ENCODE assay signal across 19 cellular contexts in genomic region chr2:150631236-150631603, GRCh38.
"Had no signal": no experiment of that assay in that cellular context is flagged by ENCODE, and none has a peak within 500 bp of the region (broad histone marks: within the 10 kb centered on the region; RNA-seq: fewer than 3 reads in every experiment).

No MANE protein-coding gene starts in this region.

- ATAC-seq: activated CD4-positive, alpha-beta T cell treated with anti-CD3 and anti-CD28 coated beads for 36 hours; activated CD8-positive, alpha-beta memory T cell treated with anti-CD3 and anti-CD28 coated beads, Interleukin-2, amount 10 ng/mL, durations not matched to agents 7 days and 5 days; activated CD8-positive, alpha-beta T cell treated with anti-CD3 and anti-CD28 coated beads, Interleukin-2, amount 10 ng/mL, durations not matched to agents 7 days and 5 days; activated naive CD8-positive, alpha-beta T cell treated with anti-CD3 and anti-CD28 coated beads, Interleukin-2, amount 50 U/mL, for 24 hours; left cardiac atrium; natural killer cell had no signal

- H3K36me3 ChIP-seq: esophagus squamous epithelium, thoracic aorta had no signal

- H3K27ac Mint-ChIP-seq: activated CD4-positive, alpha-beta T cell treated with anti-CD3 and anti-CD28 coated beads for 36 hours; activated CD8-positive, alpha-beta memory T cell treated with anti-CD3 and anti-CD28 coated beads, Interleukin-2, amount 10 ng/mL, durations not matched to agents 7 days and 5 days; activated CD8-positive, alpha-beta T cell treated with anti-CD3 and anti-CD28 coated beads, Interleukin-2, amount 10 ng/mL, durations not matched to agents 7 days and 5 days; activated naive CD4-positive, alpha-beta T cell treated with anti-CD3 and anti-CD28 coated beads, Interleukin-2, amount 50 U/mL, for 24 hours; activated naive CD8-positive, alpha-beta T cell treated with anti-CD3 and anti-CD28 coated beads, Interleukin-2, amount 50 U/mL, for 24 hours; activated T-helper 2 cell treated with anti-CD3 and anti-CD28 coated beads, Interferon-gamma antibody, Interleukin-2, Interleukin-4, amounts not matched to agents 10 μg/mL and 5 μg/mL and 100 μg/mL, durations not matched to agents 14 hours and 24 hours and 36 hours; natural killer cell; stimulated activated naive CD8-positive, alpha-beta T cell treated with anti-CD3 and anti-CD28 coated beads, Interleukin-15, Interleukin-2, amounts not matched to agents 100 ng/mL and 50 ng/mL, for 24 hours had no signal

- H3K36me3 Mint-ChIP-seq: activated CD8-positive, alpha-beta memory T cell treated with anti-CD3 and anti-CD28 coated beads, Interleukin-2, amount 10 ng/mL, durations not matched to agents 7 days and 5 days; activated naive CD4-positive, alpha-beta T cell treated with anti-CD3 and anti-CD28 coated beads, Interleukin-2, amount 50 U/mL, for 24 hours; natural killer cell had no signal

- H3K9me3 Mint-ChIP-seq: activated naive CD8-positive, alpha-beta T cell treated with anti-CD3 and anti-CD28 coated beads, Interleukin-2, amount 50 U/mL, for 24 hours; activated T-helper 2 cell treated with anti-CD3 and anti-CD28 coated beads, Interferon-gamma antibody, Interleukin-2, Interleukin-4, amounts not matched to agents 10 μg/mL and 5 μg/mL and 100 μg/mL, durations not matched to agents 14 hours and 24 hours and 36 hours had no signal

- H3K9me3 ChIP-seq: esophagus squamous epithelium, thoracic aorta had no signal

- H3K4me1 Mint-ChIP-seq: activated CD4-positive, alpha-beta T cell treated with anti-CD3 and anti-CD28 coated beads for 36 hours; activated CD8-positive, alpha-beta memory T cell treated with anti-CD3 and anti-CD28 coated beads, Interleukin-2, amount 10 ng/mL, durations not matched to agents 7 days and 5 days; activated naive CD4-positive, alpha-beta T cell treated with anti-CD3 and anti-CD28 coated beads, Interleukin-2, amount 50 U/mL, for 24 hours; activated naive CD8-positive, alpha-beta T cell treated with anti-CD3 and anti-CD28 coated beads, Interleukin-2, amount 50 U/mL, for 24 hours; natural killer cell had no signal

- H3K27me3 ChIP-seq: esophagus squamous epithelium had no signal

- H3K27me3 Mint-ChIP-seq: activated CD4-positive, alpha-beta T cell treated with anti-CD3 and anti-CD28 coated beads for 36 hours; activated CD8-positive, alpha-beta memory T cell treated with anti-CD3 and anti-CD28 coated beads, Interleukin-2, amount 10 ng/mL, durations not matched to agents 7 days and 5 days; activated naive CD8-positive, alpha-beta T cell treated with anti-CD3 and anti-CD28 coated beads, Interleukin-2, amount 50 U/mL, for 24 hours; stimulated activated naive CD8-positive, alpha-beta T cell treated with anti-CD3 and anti-CD28 coated beads, Interleukin-15, Interleukin-2, amounts not matched to agents 100 ng/mL and 50 ng/mL, for 24 hours had no signal

- H3K4me1 ChIP-seq: esophagus squamous epithelium had no signal

- H3K4me3 Mint-ChIP-seq: activated CD4-positive, alpha-beta T cell treated with anti-CD3 and anti-CD28 coated beads for 36 hours; activated CD8-positive, alpha-beta memory T cell treated with anti-CD3 and anti-CD28 coated beads, Interleukin-2, amount 10 ng/mL, durations not matched to agents 7 days and 5 days; activated CD8-positive, alpha-beta T cell treated with anti-CD3 and anti-CD28 coated beads, Interleukin-2, amount 10 ng/mL, durations not matched to agents 7 days and 5 days; activated naive CD4-positive, alpha-beta T cell treated with anti-CD3 and anti-CD28 coated beads, Interleukin-2, amount 50 U/mL, for 24 hours; activated naive CD8-positive, alpha-beta T cell treated with anti-CD3 and anti-CD28 coated beads, Interleukin-2, amount 50 U/mL, for 24 hours; natural killer cell; stimulated activated naive CD8-positive, alpha-beta T cell treated with anti-CD3 and anti-CD28 coated beads, Interleukin-15, Interleukin-2, amounts not matched to agents 100 ng/mL and 50 ng/mL, for 24 hours had no signal

- DNase-seq: activated CD4-positive, alpha-beta T cell treated with anti-CD3 and anti-CD28 coated beads for 36 hours; activated CD4-positive, CD25-positive, alpha-beta regulatory T cell; activated CD8-positive, alpha-beta memory T cell treated with anti-CD3 and anti-CD28 coated beads, Interleukin-2, amount 10 ng/mL, durations not matched to agents 7 days and 5 days; activated CD8-positive, alpha-beta T cell treated with anti-CD3 and anti-CD28 coated beads, Interleukin-2, amount 10 ng/mL, durations not matched to agents 7 days and 5 days; activated naive CD8-positive, alpha-beta T cell treated with anti-CD3 and anti-CD28 coated beads, Interleukin-2, amount 50 U/mL, for 24 hours; activated T-cell treated with anti-CD3 and anti-CD28 coated beads, Interleukin-2, amount 50 U/mL, for 48 hours; effector CD4-positive, alpha-beta T cell; esophagus squamous epithelium; left cardiac atrium; natural killer cell; posterior cingulate gyrus; right cardiac atrium; stimulated activated CD4-positive, alpha-beta T cell treated with anti-CD3 and anti-CD28 coated beads, Interleukin-2, amount 100 ng/mL, for 48 hours; trophoblast cell had no signal

- H3K27ac ChIP-seq: epithelial cell of prostate, esophagus squamous epithelium, thoracic aorta had no signal

- H3K4me3 ChIP-seq: esophagus squamous epithelium, thoracic aorta had no signal
